1 cellular context compared by ENCODE assay signal in genomic region chr2:200622106-200622505, GRCh38.
TF ChIP-seq lines count a peak whose summit lies in the region.

No MANE protein-coding gene starts in this region.

TF ChIP-seq in A549, 52 proteins besides CTCF, POLR2A, EP300 and RAD21 (continued from another document):
- TF ChIP-seq CEBPB (IDR thresholded peaks at IDR 0.05) (no peak), HMGXB4 (CRISPR knock-in tag; IDR thresholded peaks at IDR 0.05; ENCODE audit: borderline replicate concordance) (no peak), RFX5 (IDR thresholded peaks at IDR 0.05) (no peak), SMC3 (IDR thresholded peaks at IDR 0.05) (no peak), ZSCAN20 (CRISPR knock-in tag; IDR thresholded peaks at IDR 0.05) (no peak), TP53 (CRISPR knock-in tag; IDR thresholded peaks at IDR 0.05) (no peak), SREBF2 (IDR thresholded peaks at IDR 0.05) (no peak)
